Comparison of ENCODE assay signal across 26 cellular contexts in the genomic region with DNA sequence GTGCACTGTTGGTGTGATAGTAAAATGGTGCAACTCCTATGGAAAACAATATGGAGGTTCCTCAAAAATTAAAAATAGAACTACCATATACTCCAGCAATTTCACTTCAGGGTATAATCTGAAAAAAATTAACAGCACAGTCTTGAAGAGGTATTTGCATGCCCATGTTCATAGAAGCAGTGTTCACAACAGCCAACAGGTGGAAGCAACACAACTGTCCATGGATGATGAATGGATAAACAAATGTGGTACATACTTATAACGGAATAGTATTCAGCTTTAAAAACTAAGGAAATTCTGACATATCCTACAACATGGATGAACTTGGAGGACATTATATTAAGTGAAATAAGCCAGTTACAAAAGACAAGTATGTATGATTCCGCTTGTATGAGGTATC. TPM values are rescaled to one million over a fixed set of nuclear protein-coding genes. Genes with fewer than 3 reads are reported as not detected.
DNase-seq lines count a peak whose midpoint lies in the region; ATAC-seq and TF ChIP-seq lines count a peak whose summit lies in the region.
"Had no signal": no experiment of that assay in that cellular context is flagged by ENCODE, and none has a peak within 500 bp of the region (broad histone marks: within the 10 kb centered on the region; RNA-seq: fewer than 3 reads in every experiment).

No MANE protein-coding gene starts in this region.

- no peaks in the 10 kb centered on the region for H3K27me3 Mint-ChIP-seq in chondrocyte (ENCODE audit: low read depth)
- H3K27me3 Mint-ChIP-seq: type B pancreatic cell had no signal

- peak in 1 of 4 donors; percentile 28 for ATAC-seq in right lobe of liver
- ATAC-seq in HG02973 (IDR thresholded peaks at IDR 0.05; ENCODE audit: unreplicated experiment) = no peak
- ATAC-seq: left lung had no signal

- no peak overlapping the region for H3K27ac Mint-ChIP-seq in chondrocyte (ENCODE audit: unreplicated experiment)
- H3K27ac Mint-ChIP-seq: activated naive CD4-positive, alpha-beta T cell treated with anti-CD3 and anti-CD28 coated beads, Interleukin-2, amount 50 U/mL, for 24 hours; H9; IgD-negative memory B cell; type B pancreatic cell had no signal

- 34% methylated on average over 2 of the region's 2 CpGs for WGBS in right lobe of liver (ENCODE audit: insufficient coverage, low coverage, low lambda C conversion rate, missing lambda C conversion rate)

- peaks cover 0 to 12% (median 0%) of the 10 kb centered on the region in 4 donors for H3K9me3 ChIP-seq in right lobe of liver

- H3K4me1 ChIP-seq in right lobe of liver = no peaks in the 10 kb centered on the region
- H3K4me1 ChIP-seq: left lung, parathyroid adenoma had no signal

- H3K36me3 ChIP-seq in right lobe of liver = no peaks in the 10 kb centered on the region
- H3K36me3 ChIP-seq: brain microvascular endothelial cell, left lung had no signal

- H3K27ac ChIP-seq in right lobe of liver = no peak overlapping the region
- H3K27ac ChIP-seq: brain microvascular endothelial cell, epithelial cell of prostate, left lung, parathyroid adenoma, skin epidermis had no signal

- no peak for TF ChIP-seq POLR2A in right lobe of liver (IDR thresholded peaks at IDR 0.05)

- TF ChIP-seq CTCF in GM12872 (IDR thresholded peaks at IDR 0.05; ENCODE audit: insufficient read depth, low read depth, low read length) (0 out of 3 replicates have a peak, but pooled peaks have one; percentile 7), chondrocyte (IDR thresholded peaks at IDR 0.05) (peak; percentile 24), right lobe of liver (IDR thresholded peaks at IDR 0.05) (peak in 3 of 4 donors; percentile 8 to 26 (median 23))

- H3K9me3 Mint-ChIP-seq in chondrocyte (ENCODE audit: low read depth) = peaks cover 14% of the 10 kb centered on the region
- H3K9me3 Mint-ChIP-seq: activated naive CD4-positive, alpha-beta T cell treated with anti-CD3 and anti-CD28 coated beads, Interleukin-2, amount 50 U/mL, for 24 hours had no signal

- H3K4me1 Mint-ChIP-seq in chondrocyte (ENCODE audit: low read depth) = no peaks in the 10 kb centered on the region
- H3K4me1 Mint-ChIP-seq: activated naive CD4-positive, alpha-beta T cell treated with anti-CD3 and anti-CD28 coated beads, Interleukin-2, amount 50 U/mL, for 24 hours; CD14-positive monocyte; H9; IgD-negative memory B cell had no signal

- no peak overlapping the region for H3K4me3 Mint-ChIP-seq in chondrocyte (ENCODE audit: unreplicated experiment)
- H3K4me3 Mint-ChIP-seq: activated naive CD4-positive, alpha-beta T cell treated with anti-CD3 and anti-CD28 coated beads, Interleukin-2, amount 50 U/mL, for 24 hours; CD14-positive monocyte; H9; IgD-negative memory B cell; type B pancreatic cell had no signal

- peaks cover 4% of the 10 kb centered on the region for H3K36me3 Mint-ChIP-seq in chondrocyte (ENCODE audit: low read depth)
- H3K36me3 Mint-ChIP-seq: activated naive CD4-positive, alpha-beta T cell treated with anti-CD3 and anti-CD28 coated beads, Interleukin-2, amount 50 U/mL, for 24 hours; CD14-positive monocyte; IgD-negative memory B cell had no signal

- DNase-seq in NCI-H526 treated with DMSO at 0.1 percent for 48 hours (lab: John Stamatoyannopoulos, UW) = peak; percentile 19
- no peak for DNase-seq in chondrocyte (ENCODE audit: low spot score)
- no peak for DNase-seq in right lobe of liver
- DNase-seq in stimulated activated CD4-positive, alpha-beta T cell treated with anti-CD3 and anti-CD28 coated beads, Interleukin-1b, Interleukin-23, amount 100 ng/mL, for 48 hours = no peak
- no peak for DNase-seq in DMS 273 treated with DMSO at 0.1 percent for 48 hours (lab: John Stamatoyannopoulos, UW)
- DNase-seq: activated CD4-positive, alpha-beta T cell treated with anti-CD3 and anti-CD28 coated beads for 4 hours; amygdala; brain microvascular endothelial cell; H9; left lung; mesendoderm; NCI-H1930; NCI-H524; NK-92 treated with Interleukin-12 subunit alpha and Interleukin-12 subunit beta, amount 100 ng/mL, for 24 hours; retina; SHP77 treated with DMSO at 0.1 percent for 48 hours; stimulated activated naive CD4-positive, alpha-beta T cell had no signal

- intact Hi-C loops in right lobe of liver (cut with DNase I) = no loop called here

- no peaks in the 10 kb centered on the region for H3K27me3 ChIP-seq in right lobe of liver
- H3K27me3 ChIP-seq: brain microvascular endothelial cell, left lung had no signal

- no peak overlapping the region for H3K4me3 ChIP-seq in right lobe of liver
- H3K4me3 ChIP-seq: left lung, skin epidermis had no signal

RNA-seq across cellular contexts. Expression of a gene that starts 8.2 kb away (rescaled TPM):
- 18.3 to 22.6 TPM (median 19.5 TPM) in 3 replicates for total RNA-seq in chondrocyte
- 1 to 10 TPM in 5 of 6 experiments, under 1 TPM in 1; 0.92 to 7.2 (median 3.9) TPM for total RNA-seq in right lobe of liver
